Comparison of ENCODE assay signal across 8 cellular contexts in the genomic region with DNA sequence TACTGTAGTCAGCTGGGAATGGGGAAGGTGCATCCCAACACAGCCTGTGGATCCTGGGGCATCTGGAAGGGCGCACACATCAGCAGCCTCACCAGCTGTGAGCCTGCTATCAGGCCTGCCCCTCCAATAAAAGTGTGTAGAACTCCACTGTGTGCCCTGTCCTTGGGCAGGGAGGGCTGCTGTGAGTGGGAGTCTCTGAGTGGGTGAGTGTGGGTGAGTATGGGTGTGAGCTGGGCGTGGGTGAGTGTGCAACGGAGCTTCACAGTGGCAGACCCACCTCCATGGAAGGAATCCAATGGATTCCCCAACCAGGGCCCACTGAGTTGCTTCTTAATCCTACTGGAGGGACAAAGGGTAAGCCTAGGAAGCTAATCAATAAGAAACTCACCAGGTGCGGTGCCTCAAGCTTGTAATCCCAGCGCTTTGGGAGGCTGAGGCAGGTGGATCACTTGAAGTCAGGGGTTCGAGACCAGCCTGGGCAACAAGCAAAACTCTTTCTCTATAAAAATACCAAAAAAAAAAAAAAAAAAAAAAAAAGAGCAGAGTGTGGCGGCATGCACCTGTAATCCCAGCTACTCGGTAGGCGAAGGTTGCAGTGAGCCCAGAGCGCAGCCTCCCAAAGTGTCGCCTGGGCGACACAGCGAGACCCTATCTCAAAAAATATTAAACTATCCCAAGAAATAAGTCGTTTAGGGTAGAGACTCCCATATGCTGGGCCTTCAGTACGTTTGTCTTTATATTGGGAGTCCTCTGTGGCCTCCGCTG. TPM values are rescaled to one million over a fixed set of nuclear protein-coding genes. Genes with fewer than 3 reads are reported as not detected.
DNase-seq lines count a peak whose midpoint lies in the region; ATAC-seq and TF ChIP-seq lines count a peak whose summit lies in the region.

No MANE protein-coding gene starts in this region.

- DNase-seq in dorsolateral prefrontal cortex (no peak), neural crest cell (ENCODE audit: low read depth, low spot score) (no peak), DMS53 treated with DMSO at 0.1 percent for 48 hours (lab: John Stamatoyannopoulos, UW; ENCODE audit: unreplicated experiment) (no peak)

- H3K9me3 Mint-ChIP-seq in neural crest cell, result no peaks in the 10 kb centered on the region

- H3K4me1 ChIP-seq in Loucy (ENCODE audit: insufficient read depth, low read length, poor library complexity, severe bottlenecking), result peaks cover 20% of the 10 kb centered on the region

- H3K36me3 Mint-ChIP-seq in neural crest cell (ENCODE audit: low read depth), result peaks cover 6% of the 10 kb centered on the region

- H3K27ac Mint-ChIP-seq in neural crest cell (ENCODE audit: unreplicated experiment), result no peak overlapping the region

- H4K20me1 ChIP-seq in Loucy (ENCODE audit: insufficient read depth, low read length, poor library complexity, severe bottlenecking), result peaks cover 8% of the 10 kb centered on the region

- H3K9me3 ChIP-seq in Loucy (ENCODE audit: insufficient read depth, low read depth, low read length), result no peaks in the 10 kb centered on the region

- H3K27ac ChIP-seq in C4-2B (peak overlapping the region; percentile 95), dorsolateral prefrontal cortex (peak overlapping the region in 41 of 59 donors; percentile 30 to 92 (median 69))

- TF ChIP-seq CTCF in C4-2B (conservative IDR thresholded peaks at IDR 0.05) (no peak), Loucy (conservative IDR thresholded peaks at IDR 0.05; ENCODE audit: low read length) (no peak), dorsolateral prefrontal cortex (IDR thresholded peaks at IDR 0.05 in 54 of 56, conservative IDR thresholded peaks at IDR 0.05 in 2 of 56; ENCODE audit: low read depth in 1 of 56, partially characterized antibody in 56 of 56) (peak in 1 of 56 donors; percentile 2), neural crest cell (conservative IDR thresholded peaks at IDR 0.05) (no peak)

- no peak for ATAC-seq in GM21825 (IDR thresholded peaks at IDR 0.05; ENCODE audit: unreplicated experiment)
- no peak for ATAC-seq in HG03045 (IDR thresholded peaks at IDR 0.05; ENCODE audit: unreplicated experiment)
- no peak for ATAC-seq in HG03135 (IDR thresholded peaks at IDR 0.05; ENCODE audit: unreplicated experiment)

- no peaks in the 10 kb centered on the region for H3K27me3 ChIP-seq in Loucy (ENCODE audit: insufficient read depth, low read length, poor library complexity, severe bottlenecking)
- no peaks in the 10 kb centered on the region for H3K27me3 ChIP-seq in dorsolateral prefrontal cortex

- peak overlapping the region; percentile 99 for H3K9ac ChIP-seq in Loucy (ENCODE audit: low read depth, low read length, poor library complexity, severe bottlenecking)

- peak overlapping the region; percentile 100; the same call in 1 of the 2 replicates for H2AFZ ChIP-seq in Loucy (ENCODE audit: low read length)

- peak overlapping the region; percentile 88 for H3K4me3 Mint-ChIP-seq in neural crest cell

- no peaks in the 10 kb centered on the region for H3F3A ChIP-seq in Loucy (ENCODE audit: low read depth)

- intact Hi-C loops in dorsolateral prefrontal cortex (cut with DNase I), result loop anchor here in 1 of 2 donors (2.0 to 10.0 kb wide), 2 partner anchors 71 to 97 kb away; a partner anchor contains a TSS

- H3K4me3 ChIP-seq in Loucy (ENCODE audit: low read length, poor library complexity, severe bottlenecking), result peak overlapping the region; percentile 95
- peak overlapping the region; percentile 59 to 99 (median 89) for H3K4me3 ChIP-seq in dorsolateral prefrontal cortex

- peak overlapping the region; percentile 99 for H3K4me2 ChIP-seq in Loucy (ENCODE audit: low read depth, low read length, poor library complexity, severe bottlenecking)

- no peaks in the 10 kb centered on the region for H3K9me2 ChIP-seq in Loucy (replicated peaks; ENCODE audit: low read depth, low read length)

- H3K79me2 ChIP-seq in Loucy (ENCODE audit: insufficient read depth, low read length), result peaks cover 39% of the 10 kb centered on the region

- H3K27me3 Mint-ChIP-seq in neural crest cell (ENCODE audit: low read depth), result peaks cover 3% of the 10 kb centered on the region

- H3K36me3 ChIP-seq in Loucy (ENCODE audit: insufficient read depth, low read length), result peaks cover 37% of the 10 kb centered on the region; the same call in 1 of the 2 replicates

- H3K4me1 Mint-ChIP-seq in neural crest cell, result peaks cover 18% of the 10 kb centered on the region

RNA-seq across cellular contexts. Expression of a gene that starts 0.6 kb away (rescaled TPM):
- total RNA-seq in dorsolateral prefrontal cortex (10 to 100 TPM; 10.6 to 28.2 (median 18.0) TPM), neural crest cell (20.6 and 20.9 TPM in 2 replicates)

RNA-seq across cellular contexts. Expression of a gene that starts 19.0 kb away (rescaled TPM):
- total RNA-seq in dorsolateral prefrontal cortex (10 to 100 TPM; 35.1 to 68.4 (median 47.2) TPM), neural crest cell (65.4 and 73.8 TPM in 2 replicates)

RNA-seq across cellular contexts. Expression of a gene that starts 21.8 kb away (rescaled TPM):
- total RNA-seq in dorsolateral prefrontal cortex, result 10 to 100 TPM in 119 of 120 experiments, 1 to 10 TPM in 1; 8.6 to 40.8 (median 20.2) TPM
- 15.7 and 16.7 TPM in 2 replicates for total RNA-seq in neural crest cell

RNA-seq across cellular contexts. Expression of a gene that starts 40.2 kb away (rescaled TPM):
- total RNA-seq in dorsolateral prefrontal cortex, result 10 to 100 TPM in 94 of 120 experiments, 1 to 10 TPM in 26; 6.7 to 23.2 (median 13.5) TPM
- total RNA-seq in neural crest cell, result 160 and 161 TPM in 2 replicates

RNA-seq across cellular contexts. Expression of a gene that starts 51.0 kb away (rescaled TPM):
- total RNA-seq in dorsolateral prefrontal cortex (100 to 1,000 TPM; 152 to 468 (median 226) TPM), neural crest cell (78.0 and 81.6 TPM in 2 replicates)
